8 cellular contexts compared by ENCODE assay signal in genomic region chr19:11421607-11422098, GRCh38. TPM values are rescaled to one million over a fixed set of nuclear protein-coding genes. Genes with fewer than 3 reads are reported as not detected.
DNase-seq lines count a peak whose midpoint lies in the region; ATAC-seq and FAIRE-seq lines count a peak whose summit lies in the region.

No MANE protein-coding gene starts in this region.

- H3K4me3 Mint-ChIP-seq in activated naive CD8-positive, alpha-beta T cell treated with anti-CD3 and anti-CD28 coated beads, Interleukin-2, amount 50 U/mL, for 24 hours = peak overlapping the region; percentile 61

- H3K27me3 ChIP-seq in stomach smooth muscle (ENCODE audit: control insufficient read depth in 1 of 2, insufficient read depth in 2 of 2, low read length in 2 of 2) (peaks cover 50 to 58% of the 10 kb centered on the region in 2 donors), small intestine (ENCODE audit: control insufficient read depth in 2 of 2, insufficient read depth in 2 of 2, low read length in 2 of 2) (peaks cover 6 to 18% of the 10 kb centered on the region in 2 donors)

- peak; percentile 15 for DNase-seq in AG08395 (ENCODE audit: low spot score)
- peak; percentile 89 for DNase-seq in NCI-H146 (lab: John Stamatoyannopoulos, UW)
- peak; percentile 59 for DNase-seq in activated naive CD8-positive, alpha-beta T cell treated with anti-CD3 and anti-CD28 coated beads, Interleukin-2, amount 50 U/mL, for 24 hours
- peak; percentile 55 for DNase-seq in left kidney (ENCODE audit: low read depth, low spot score)
- DNase-seq in small intestine = no peak

- WGBS in small intestine, 3 donors = 10 to 12% (median 12%) methylated on average over 24 of the region's 24 CpGs

- peaks cover 58% of the 10 kb centered on the region for H3K27me3 Mint-ChIP-seq in activated naive CD8-positive, alpha-beta T cell treated with anti-CD3 and anti-CD28 coated beads, Interleukin-2, amount 50 U/mL, for 24 hours

- H3K4me1 ChIP-seq in stomach smooth muscle (ENCODE audit: control insufficient read depth, insufficient read depth, low read length) = peaks cover 19% of the 10 kb centered on the region
- H3K4me1 ChIP-seq in small intestine (ENCODE audit: control insufficient read depth in 2 of 2, insufficient read depth in 1 of 2, low read depth in 1 of 2, low read length in 1 of 2) = no peaks in the 10 kb centered on the region

- no peaks in the 10 kb centered on the region for H3K36me3 Mint-ChIP-seq in activated naive CD8-positive, alpha-beta T cell treated with anti-CD3 and anti-CD28 coated beads, Interleukin-2, amount 50 U/mL, for 24 hours (ENCODE audit: low read depth)

- H3K27ac ChIP-seq in stomach smooth muscle (ENCODE audit: low read length) (no peak overlapping the region), small intestine (ENCODE audit: low read depth in 1 of 2, low read length in 1 of 2) (no peak overlapping the region)

- ATAC-seq in GM19395 (IDR thresholded peaks at IDR 0.05; ENCODE audit: unreplicated experiment) = peak; percentile 40
- peak; percentile 30 for ATAC-seq in activated naive CD8-positive, alpha-beta T cell treated with anti-CD3 and anti-CD28 coated beads, Interleukin-2, amount 50 U/mL, for 24 hours
- no peak for ATAC-seq in GM18858 (IDR thresholded peaks at IDR 0.05; ENCODE audit: unreplicated experiment)

- H3K4me3 ChIP-seq in stomach smooth muscle (ENCODE audit: low read length in 2 of 2) (peak overlapping the region; percentile 31 to 35), small intestine (ENCODE audit: low read depth in 1 of 2, low read length in 2 of 2) (peak overlapping the region in 1 of 2 donors; percentile 34)

- H3K36me3 ChIP-seq in stomach smooth muscle (ENCODE audit: control insufficient read depth in 2 of 2, insufficient read depth in 2 of 2, low read length in 2 of 2) (no peaks in the 10 kb centered on the region), small intestine (ENCODE audit: control insufficient read depth in 2 of 2, insufficient read depth in 2 of 2, low read length in 2 of 2) (no peaks in the 10 kb centered on the region)

- no peak for FAIRE-seq in small intestine (lab: Jason Lieb, UNC)

- no peak overlapping the region for H3K9ac ChIP-seq in stomach smooth muscle (ENCODE audit: low read length in 2 of 2)

- no peaks in the 10 kb centered on the region for H3K9me3 Mint-ChIP-seq in activated naive CD8-positive, alpha-beta T cell treated with anti-CD3 and anti-CD28 coated beads, Interleukin-2, amount 50 U/mL, for 24 hours

- peaks cover 35% of the 10 kb centered on the region for H3K4me1 Mint-ChIP-seq in activated naive CD8-positive, alpha-beta T cell treated with anti-CD3 and anti-CD28 coated beads, Interleukin-2, amount 50 U/mL, for 24 hours

- no peaks in the 10 kb centered on the region for H3K9me3 ChIP-seq in stomach smooth muscle (ENCODE audit: control insufficient read depth in 2 of 2, low read length in 2 of 2)
- no peaks in the 10 kb centered on the region for H3K9me3 ChIP-seq in small intestine (ENCODE audit: control insufficient read depth, low read depth)

- no peak overlapping the region for H3K27ac Mint-ChIP-seq in activated naive CD8-positive, alpha-beta T cell treated with anti-CD3 and anti-CD28 coated beads, Interleukin-2, amount 50 U/mL, for 24 hours

RNA-seq across cellular contexts. Expression of gene RGL3, which starts 2.5 kb away (rescaled TPM):
- polyA plus RNA-seq in small intestine = 1 to 10 TPM in 2 of 3 donors, not detected in 1; 1.1 to 1.5 TPM

RNA-seq across cellular contexts. Expression of gene ODAD3, which starts 13.3 kb away (rescaled TPM):
- under 1 TPM in 1 of 3 donors, not detected in 2; 0.30 TPM for polyA plus RNA-seq in small intestine

RNA-seq across cellular contexts. Expression of gene PRKCSH, which starts 13.8 kb away (rescaled TPM):
- polyA plus RNA-seq in small intestine = 100 to 1,000 TPM; 118 to 200 (median 119) TPM

RNA-seq across cellular contexts. Expression of gene EPOR, which starts 37.5 kb away (rescaled TPM):
- polyA plus RNA-seq in small intestine = 1 to 10 TPM in 2 of 3 donors, under 1 TPM in 1; 0.45 to 2.7 (median 1.4) TPM

RNA-seq across cellular contexts. Expression of gene SWSAP1, which starts 47.2 kb away (rescaled TPM):
- 1 to 10 TPM; 3.0 to 4.0 (median 3.1) TPM for polyA plus RNA-seq in small intestine
